Comparison of ENCODE assay signal across 13 cellular contexts in the genomic region with DNA sequence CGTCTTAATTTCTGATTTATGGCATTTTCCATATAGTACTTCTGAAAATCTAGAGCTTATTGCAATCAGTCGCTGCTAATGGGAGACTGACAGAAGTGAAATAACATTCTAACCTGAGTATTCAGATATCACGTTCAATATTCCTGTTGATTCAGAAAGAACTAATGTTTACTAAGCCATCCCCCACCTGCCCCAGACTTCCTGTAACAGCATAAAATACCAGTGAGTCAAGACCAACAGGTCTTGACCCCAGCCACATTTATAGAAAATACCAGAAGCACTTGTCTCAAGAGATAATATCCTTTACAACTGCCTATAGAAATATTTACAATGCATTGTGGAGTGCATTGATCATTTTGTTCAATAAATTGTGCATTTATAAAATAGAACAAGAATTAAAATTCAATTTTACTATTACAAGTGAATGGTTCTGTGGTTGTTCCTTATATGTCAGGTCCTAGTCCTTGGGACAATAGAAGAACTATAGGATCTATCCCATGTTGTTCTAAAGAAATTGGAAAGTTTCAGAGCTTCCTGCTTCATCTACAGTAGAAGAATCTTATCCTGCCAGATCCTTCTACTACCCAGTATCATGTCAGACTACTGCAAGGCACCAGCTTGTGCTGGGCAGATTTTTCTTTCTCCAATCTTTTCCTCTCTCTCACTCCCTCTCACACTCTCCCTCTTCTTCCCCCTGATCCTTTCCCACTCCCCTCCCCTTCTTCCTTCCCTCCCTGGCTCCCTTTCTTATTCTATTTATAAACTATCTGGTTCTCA.
DNase-seq lines count a peak whose midpoint lies in the region; ATAC-seq and TF ChIP-seq lines count a peak whose summit lies in the region.
"Had no signal": no experiment of that assay in that cellular context is flagged by ENCODE, and none has a peak within 500 bp of the region (broad histone marks: within the 10 kb centered on the region; RNA-seq: fewer than 3 reads in every experiment).

No MANE protein-coding gene starts in this region.

- no peaks in the 10 kb centered on the region for H3K36me3 Mint-ChIP-seq in endodermal cell (ENCODE audit: low read depth)
- peaks cover 3% of the 10 kb centered on the region for H3K36me3 Mint-ChIP-seq in effector memory CD8-positive, alpha-beta T cell (ENCODE audit: insufficient read depth)
- H3K36me3 Mint-ChIP-seq: CD4-positive, CD25-positive, alpha-beta regulatory T cell had no signal

- H3K23ac ChIP-seq in trophoblast cell (ENCODE audit: low read length), result no peak overlapping the region

- H3K18ac ChIP-seq in trophoblast cell (ENCODE audit: low read length), result no peak overlapping the region

- peak overlapping the region; percentile 80 for H3K27ac Mint-ChIP-seq in endodermal cell
- H3K27ac Mint-ChIP-seq in effector memory CD8-positive, alpha-beta T cell, result no peak overlapping the region
- H3K27ac Mint-ChIP-seq: CD4-positive, CD25-positive, alpha-beta regulatory T cell had no signal

- 78 to 86% methylated on average over 1 to 3 of the region's 3 CpGs for WGBS in endodermal cell (ENCODE audit: insufficient coverage in 1 of 2, insufficient read length in 1 of 2), 2 experiments
- no CpG with 5 or more reads among the region's 3 CpGs for WGBS in trophoblast cell (ENCODE audit: extremely low coverage, insufficient coverage, insufficient read length)

- H4K12ac ChIP-seq in trophoblast cell (ENCODE audit: low read depth, low read length), result no peak overlapping the region

- H3K4ac ChIP-seq in trophoblast cell (ENCODE audit: low read depth, low read length), result no peak overlapping the region

- no peak overlapping the region for H2BK12ac ChIP-seq in trophoblast cell (ENCODE audit: low read length)

- H3K4me1 ChIP-seq in endodermal cell (ENCODE audit: control insufficient read depth, insufficient read depth, low read length) (peaks cover 14% of the 10 kb centered on the region), trophoblast cell (ENCODE audit: control insufficient read depth in 1 of 2, insufficient read depth in 2 of 2, low read length in 2 of 2) (peaks cover 0 to 5% of the 10 kb centered on the region in 2 experiments)

- H2AK5ac ChIP-seq in trophoblast cell (ENCODE audit: low read length), result no peak overlapping the region

- DNase-seq in HPDE6-E6E7 (ENCODE audit: extremely low spot score) (peak; percentile 39), NCI-H748 treated with DMSO at 0.1 percent for 48 hours (lab: John Stamatoyannopoulos, UW) (peak; percentile 89), endodermal cell (no peak), trophoblast cell (peak in 1 of 2 donors; percentile 10), iPS-NIHi7 (ENCODE audit: extremely low spot score) (no peak)
- no peak for DNase-seq in NK-92 treated with Interleukin-12 subunit alpha and Interleukin-12 subunit beta, amount 100 ng/mL, for 24 hours (lab: John Stamatoyannopoulos, UW)
- DNase-seq in effector memory CD8-positive, alpha-beta T cell, result no peak
- DNase-seq: CD4-positive, CD25-positive, alpha-beta regulatory T cell; effector CD4-positive, alpha-beta T cell; NCI-H345; small intestine had no signal

- H3K27ac ChIP-seq in endodermal cell (ENCODE audit: low read depth, low read length) (no peak overlapping the region), trophoblast cell (ENCODE audit: low read depth, low read length) (peak overlapping the region; percentile 33)

- H3K27me3 ChIP-seq in endodermal cell (ENCODE audit: control insufficient read depth, insufficient read depth, low read length, poor library complexity, severe bottlenecking), result no peaks in the 10 kb centered on the region
- no peaks in the 10 kb centered on the region for H3K27me3 ChIP-seq in trophoblast cell (ENCODE audit: insufficient read depth, low read length)

- no peak overlapping the region for H2BK5ac ChIP-seq in trophoblast cell (ENCODE audit: low read depth, low read length, poor library complexity)

- H4K8ac ChIP-seq in trophoblast cell (ENCODE audit: low read depth, low read length), result no peak overlapping the region

- no peak overlapping the region for H3K9ac ChIP-seq in endodermal cell (ENCODE audit: extremely low read depth, low read length, poor library complexity, severe bottlenecking)
- H3K9ac ChIP-seq in trophoblast cell (ENCODE audit: low read length), result no peak overlapping the region

- H3K4me3 Mint-ChIP-seq in endodermal cell, result no peak overlapping the region
- no peak overlapping the region for H3K4me3 Mint-ChIP-seq in effector memory CD8-positive, alpha-beta T cell
- H3K4me3 Mint-ChIP-seq: CD4-positive, CD25-positive, alpha-beta regulatory T cell; nephron had no signal

- no peak for ATAC-seq in effector memory CD8-positive, alpha-beta T cell (replicated peaks)

- H3K4me2 ChIP-seq in trophoblast cell (ENCODE audit: low read length), result no peak overlapping the region

- no peaks in the 10 kb centered on the region for H3K79me2 ChIP-seq in trophoblast cell (ENCODE audit: control insufficient read depth, insufficient read depth, low read length, poor library complexity)

- no peak for TF ChIP-seq CTCF in endodermal cell (conservative IDR thresholded peaks at IDR 0.05)

- H2BK120ac ChIP-seq in trophoblast cell (ENCODE audit: insufficient read depth, low read length, poor library complexity), result no peak overlapping the region

- H3K79me1 ChIP-seq in trophoblast cell (ENCODE audit: low read length), result no peaks in the 10 kb centered on the region

- no peaks in the 10 kb centered on the region for H3K27me3 Mint-ChIP-seq in endodermal cell (ENCODE audit: insufficient read depth)
- no peaks in the 10 kb centered on the region for H3K27me3 Mint-ChIP-seq in effector memory CD8-positive, alpha-beta T cell
- H3K27me3 Mint-ChIP-seq: CD4-positive, CD25-positive, alpha-beta regulatory T cell had no signal

- H3K14ac ChIP-seq in trophoblast cell (ENCODE audit: low read length), result no peak overlapping the region

- H3K9me3 ChIP-seq in endodermal cell (ENCODE audit: control insufficient read depth, low read length) (no peaks in the 10 kb centered on the region), trophoblast cell (ENCODE audit: insufficient read depth, low read depth, low read length) (no peaks in the 10 kb centered on the region)
- H3K9me3 ChIP-seq: HAP-1 had no signal

- no peaks in the 10 kb centered on the region for H3K9me3 Mint-ChIP-seq in endodermal cell
- H3K9me3 Mint-ChIP-seq in effector memory CD8-positive, alpha-beta T cell, result peaks cover 0 to 2% of the 10 kb centered on the region in 2 donors
- H3K9me3 Mint-ChIP-seq: CD4-positive, CD25-positive, alpha-beta regulatory T cell; nephron had no signal

- no peak overlapping the region for H2AFZ ChIP-seq in trophoblast cell (ENCODE audit: insufficient read depth, low read length, poor library complexity)

- no peak overlapping the region for H4K91ac ChIP-seq in trophoblast cell (ENCODE audit: low read depth, low read length)

- H3K4me3 ChIP-seq in endodermal cell (ENCODE audit: low read length), result no peak overlapping the region
- H3K4me3 ChIP-seq in trophoblast cell (ENCODE audit: low read depth, low read length), result no peak overlapping the region
- H3K4me3 ChIP-seq: HAP-1 had no signal

- no peaks in the 10 kb centered on the region for H3K36me3 ChIP-seq in endodermal cell (ENCODE audit: control insufficient read depth, insufficient read depth, low read length)
- H3K36me3 ChIP-seq in trophoblast cell (ENCODE audit: control insufficient read depth in 1 of 2, insufficient read depth in 2 of 2, low read length in 2 of 2), result no peaks in the 10 kb centered on the region
- H3K36me3 ChIP-seq: HAP-1 had no signal

- H3K4me1 Mint-ChIP-seq in endodermal cell, result peaks cover 37% of the 10 kb centered on the region
- H3K4me1 Mint-ChIP-seq in effector memory CD8-positive, alpha-beta T cell (ENCODE audit: low read depth in 2 of 2), result peaks cover 3 to 6% of the 10 kb centered on the region in 2 donors

Comparison
In these comparisons a context has a peak if more than half of its experiments do, and no peak if none do; other contexts are left out.
1. DNase-seq: peak in HPDE6-E6E7 (single experiment) and NCI-H748 treated with DMSO at 0.1 percent for 48 hours (single experiment); none in endodermal cell (single experiment), NK-92 treated with Interleukin-12 subunit alpha and Interleukin-12 subunit beta, amount 100 ng/mL, for 24 hours (single experiment), effector memory CD8-positive, alpha-beta T cell (0 of 3) and iPS-NIHi7 (single experiment).